ENCODE assay signal across 20 cellular contexts in genomic region chr1:4653328-4653660, GRCh38. TPM values are rescaled to one million over a fixed set of nuclear protein-coding genes. Genes with fewer than 3 reads are reported as not detected.
A peak's percentile ranks its signal among the peaks of the same experiment; 100 is the strongest.
DNase-seq lines count a peak whose midpoint lies in the region; ATAC-seq and TF ChIP-seq lines count a peak whose summit lies in the region.
"Had no signal": no experiment of that assay in that cellular context is flagged by ENCODE, and none has a peak within 500 bp of the region (broad histone marks: within the 10 kb centered on the region; RNA-seq: fewer than 3 reads in every experiment).

No MANE protein-coding gene starts in this region.

- intact Hi-C loops in A673 (cut with micrococcal nuclease; ENCODE audit: unreplicated experiment), result no loop called here

- no peaks in the 10 kb centered on the region for H3K4me1 ChIP-seq in A673 (ENCODE audit: insufficient read depth, low read length, poor library complexity, severe bottlenecking)

- H3K27ac ChIP-seq in A673 (ENCODE audit: low read depth, low read length, poor library complexity, severe bottlenecking), result no peak overlapping the region
- H3K27ac ChIP-seq: right lobe of liver, tibial artery had no signal

- POLR2A ChIA-PET in activated naive CD8-positive, alpha-beta T cell treated with anti-CD3 and anti-CD28 coated beads, Interleukin-2, amount 10 ng/mL, durations not matched to agents 7 days and 5 days (lab: Charles Lee), result no interaction called here
- POLR2A ChIA-PET in A673 (lab: Charles Lee; ENCODE audit: low non-redundant PET), result no interaction called here

- peaks cover 3% of the 10 kb centered on the region for H3K4me1 Mint-ChIP-seq in activated naive CD8-positive, alpha-beta T cell treated with anti-CD3 and anti-CD28 coated beads, Interleukin-2, amount 10 ng/mL, durations not matched to agents 7 days and 5 days
- peaks cover 5% of the 10 kb centered on the region for H3K4me1 Mint-ChIP-seq in activated naive CD8-positive, alpha-beta T cell treated with anti-CD3 and anti-CD28 coated beads for 36 hours
- H3K4me1 Mint-ChIP-seq in brain (peaks cover 22% of the 10 kb centered on the region), nephron progenitor cell (peaks cover 22% of the 10 kb centered on the region)
- H3K4me1 Mint-ChIP-seq: central memory CD8-positive, alpha-beta T cell had no signal

- no peak overlapping the region for H3K4me3 ChIP-seq in A673 (ENCODE audit: low read depth, low read length, poor library complexity, severe bottlenecking)
- H3K4me3 ChIP-seq: right lobe of liver had no signal

- CTCF ChIA-PET in A673 (lab: Charles Lee), result no interaction called here

- no peak for DNase-seq in activated naive CD8-positive, alpha-beta T cell treated with anti-CD3 and anti-CD28 coated beads, Interleukin-2, amount 10 ng/mL, durations not matched to agents 7 days and 5 days
- no peak for DNase-seq in activated naive CD8-positive, alpha-beta T cell treated with anti-CD3 and anti-CD28 coated beads for 36 hours
- DNase-seq in nephron progenitor cell (no peak), NCI-H748 (lab: John Stamatoyannopoulos, UW; ENCODE audit: unreplicated experiment) (no peak), A673 (ENCODE audit: low spot score) (no peak)
- DNase-seq: HCEC 1CT, NCI-H510A, tibial artery had no signal

- no peaks in the 10 kb centered on the region for H3K9me3 Mint-ChIP-seq in activated naive CD8-positive, alpha-beta T cell treated with anti-CD3 and anti-CD28 coated beads, Interleukin-2, amount 10 ng/mL, durations not matched to agents 7 days and 5 days
- H3K9me3 Mint-ChIP-seq in activated naive CD8-positive, alpha-beta T cell treated with anti-CD3 and anti-CD28 coated beads for 36 hours, result no peaks in the 10 kb centered on the region
- no peaks in the 10 kb centered on the region for H3K9me3 Mint-ChIP-seq in brain
- no peaks in the 10 kb centered on the region for H3K9me3 Mint-ChIP-seq in nephron progenitor cell
- H3K9me3 Mint-ChIP-seq: activated T-cell treated with anti-CD3 and anti-CD28 coated beads, Interleukin-2, amount 50 U/mL, for 24 hours; CD8-positive, alpha-beta memory T cell; central memory CD8-positive, alpha-beta T cell; T-helper 1 cell treated with Interleukin-12 subunit alpha and Interleukin-12 subunit beta and Interleukin-4 antibody, amounts not matched to agents 30 μg/mL and 1 μg/mL, for 36 hours had no signal

- H3K4me3 Mint-ChIP-seq in activated naive CD8-positive, alpha-beta T cell treated with anti-CD3 and anti-CD28 coated beads, Interleukin-2, amount 10 ng/mL, durations not matched to agents 7 days and 5 days, result no peak overlapping the region
- no peak overlapping the region for H3K4me3 Mint-ChIP-seq in activated naive CD8-positive, alpha-beta T cell treated with anti-CD3 and anti-CD28 coated beads for 36 hours
- H3K4me3 Mint-ChIP-seq in brain (peak overlapping the region; percentile 50 to 78 (median 71)), nephron progenitor cell (peak overlapping the region; percentile 66)
- H3K4me3 Mint-ChIP-seq: activated T-cell treated with anti-CD3 and anti-CD28 coated beads, Interleukin-2, amount 50 U/mL, for 24 hours; central memory CD8-positive, alpha-beta T cell; T-helper 1 cell treated with Interleukin-12 subunit alpha and Interleukin-12 subunit beta and Interleukin-4 antibody, amounts not matched to agents 30 μg/mL and 1 μg/mL, for 36 hours had no signal

- H3K9me3 ChIP-seq in A673 (ENCODE audit: low read depth, low read length, poor library complexity, severe bottlenecking), result no peaks in the 10 kb centered on the region
- H3K9me3 ChIP-seq: right lobe of liver, tibial artery had no signal

- no peak for ATAC-seq in activated naive CD8-positive, alpha-beta T cell treated with anti-CD3 and anti-CD28 coated beads, Interleukin-2, amount 10 ng/mL, durations not matched to agents 7 days and 5 days (ENCODE audit: low read depth)
- no peak for ATAC-seq in HG03378 (IDR thresholded peaks at IDR 0.05; ENCODE audit: unreplicated experiment)
- no peak for ATAC-seq in GM21723 (IDR thresholded peaks at IDR 0.05; ENCODE audit: unreplicated experiment)

- H3K27me3 ChIP-seq in A673 (replicated peaks; ENCODE audit: insufficient read depth, low read depth, low read length, poor library complexity), result peaks cover 46% of the 10 kb centered on the region

- TF ChIP-seq CTCF in brain (conservative IDR thresholded peaks at IDR 0.05) (no peak), nephron progenitor cell (IDR thresholded peaks at IDR 0.05) (no peak), A673 (conservative IDR thresholded peaks at IDR 0.05; ENCODE audit: low read depth, low read length) (no peak)

- no TSS peak for BruUV-seq in A673 (replicated peaks; lab: Mats Ljungman, UMichigan)

- peaks cover 25% of the 10 kb centered on the region for H3K27me3 Mint-ChIP-seq in activated naive CD8-positive, alpha-beta T cell treated with anti-CD3 and anti-CD28 coated beads, Interleukin-2, amount 10 ng/mL, durations not matched to agents 7 days and 5 days
- H3K27me3 Mint-ChIP-seq in activated naive CD8-positive, alpha-beta T cell treated with anti-CD3 and anti-CD28 coated beads for 36 hours, result peaks cover 37% of the 10 kb centered on the region
- H3K27me3 Mint-ChIP-seq in brain, result peaks cover 31% of the 10 kb centered on the region
- peaks cover 52% of the 10 kb centered on the region for H3K27me3 Mint-ChIP-seq in nephron progenitor cell (ENCODE audit: low read depth, poor library complexity)

- no peaks in the 10 kb centered on the region for H3K36me3 Mint-ChIP-seq in activated naive CD8-positive, alpha-beta T cell treated with anti-CD3 and anti-CD28 coated beads, Interleukin-2, amount 10 ng/mL, durations not matched to agents 7 days and 5 days
- H3K36me3 Mint-ChIP-seq in activated naive CD8-positive, alpha-beta T cell treated with anti-CD3 and anti-CD28 coated beads for 36 hours, result no peaks in the 10 kb centered on the region
- H3K36me3 Mint-ChIP-seq in brain, result no peaks in the 10 kb centered on the region
- H3K36me3 Mint-ChIP-seq in nephron progenitor cell (ENCODE audit: low read depth), result no peaks in the 10 kb centered on the region
- H3K36me3 Mint-ChIP-seq: CD8-positive, alpha-beta memory T cell; naive thymus-derived CD8-positive, alpha-beta T cell had no signal

- no peaks in the 10 kb centered on the region for H3K36me3 ChIP-seq in A673 (ENCODE audit: insufficient read depth, low read length, poor library complexity, severe bottlenecking)
- H3K36me3 ChIP-seq: right lobe of liver, tibial artery had no signal

- H3K27ac Mint-ChIP-seq in activated naive CD8-positive, alpha-beta T cell treated with anti-CD3 and anti-CD28 coated beads, Interleukin-2, amount 10 ng/mL, durations not matched to agents 7 days and 5 days, result peak overlapping the region; percentile 42
- no peak overlapping the region for H3K27ac Mint-ChIP-seq in activated naive CD8-positive, alpha-beta T cell treated with anti-CD3 and anti-CD28 coated beads for 36 hours
- H3K27ac Mint-ChIP-seq in brain (peak overlapping the region in 1 of 5 experiments; percentile 49), nephron progenitor cell (no peak overlapping the region)
- H3K27ac Mint-ChIP-seq: activated T-cell treated with anti-CD3 and anti-CD28 coated beads, Interleukin-2, amount 50 U/mL, for 24 hours; CD8-positive, alpha-beta memory T cell; naive thymus-derived CD8-positive, alpha-beta T cell; T-helper 1 cell treated with Interleukin-12 subunit alpha and Interleukin-12 subunit beta and Interleukin-4 antibody, amounts not matched to agents 30 μg/mL and 1 μg/mL, for 36 hours had no signal

RNA-seq across cellular contexts. Expression of gene AJAP1, which starts 1.1 kb away (rescaled TPM):
- total RNA-seq in activated naive CD8-positive, alpha-beta T cell treated with anti-CD3 and anti-CD28 coated beads, Interleukin-2, amount 10 ng/mL, durations not matched to agents 7 days and 5 days, result not detected
- total RNA-seq in activated naive CD8-positive, alpha-beta T cell treated with anti-CD3 and anti-CD28 coated beads for 36 hours, result not detected
- 2.3 TPM for polyA plus RNA-seq in brain (ENCODE audit: insufficient read depth, low read depth, low replicate concordance)
- not detected in 2 replicates for total RNA-seq in A673 (2021)
- total RNA-seq: A172; activated CD8-positive, alpha-beta memory T cell treated with anti-CD3 and anti-CD28 coated beads for 36 hours; CD8-positive, alpha-beta memory T cell; SK-MEL-5 had no signal
- polyA plus RNA-seq: CD8-positive, alpha-beta memory T cell had no signal

Comparison
In these comparisons a context has a peak if more than half of its experiments do, and no peak if none do; other contexts are left out.
1. H3K4me3 Mint-ChIP-seq: peak in brain (5 of 5) and nephron progenitor cell (single experiment); none in activated naive CD8-positive, alpha-beta T cell treated with anti-CD3 and anti-CD28 coated beads, Interleukin-2, amount 10 ng/mL, durations not matched to agents 7 days and 5 days (single experiment) and activated naive CD8-positive, alpha-beta T cell treated with anti-CD3 and anti-CD28 coated beads for 36 hours (single experiment).